Comparison of ENCODE assay signal across 26 cellular contexts in genomic region chr2:219271021-219271420, GRCh38. TPM values are rescaled to one million over a fixed set of nuclear protein-coding genes. Genes with fewer than 3 reads are reported as not detected.
A peak's percentile ranks its signal among the peaks of the same experiment; 100 is the strongest.
DNase-seq lines count a peak whose midpoint lies in the region; ATAC-seq, FAIRE-seq and TF ChIP-seq lines count a peak whose summit lies in the region.
"Had no signal": no experiment of that assay in that cellular context is flagged by ENCODE, and none has a peak within 500 bp of the region (broad histone marks: within the 10 kb centered on the region; RNA-seq: fewer than 3 reads in every experiment).

No MANE protein-coding gene starts in this region.

- H3K36me3 Mint-ChIP-seq in Caco-2 (ENCODE audit: insufficient read depth, unreplicated experiment): peaks cover 4% of the 10 kb centered on the region
- no peaks in the 10 kb centered on the region for H3K36me3 Mint-ChIP-seq in chondrocyte (ENCODE audit: low read depth)
- H3K36me3 Mint-ChIP-seq in activated naive CD8-positive, alpha-beta T cell treated with anti-CD3 and anti-CD28 coated beads for 36 hours: no peaks in the 10 kb centered on the region
- H3K36me3 Mint-ChIP-seq: CD14-positive monocyte; CD4-positive, alpha-beta memory T cell; CD4-positive, CD25-positive, alpha-beta regulatory T cell; CD8-positive, alpha-beta memory T cell had no signal

- intact Hi-C loops in Caco-2 (cut with micrococcal nuclease; ENCODE audit: unreplicated experiment): no loop called here
- intact Hi-C loops in kidney (cut with DNase I): no loop called here
- intact Hi-C loops in sciatic nerve (cut with DNase I): no loop called here

- no TSS peak for BruUV-seq in Caco-2 (replicated peaks; lab: Mats Ljungman, UMichigan)

- H3K36me3 ChIP-seq in Caco-2 (ENCODE audit: control insufficient read depth, insufficient read depth, low read length) (no peaks in the 10 kb centered on the region), kidney (ENCODE audit: control insufficient read depth in 1 of 2, insufficient read depth in 2 of 2, low read length in 2 of 2) (no peaks in the 10 kb centered on the region)
- H3K36me3 ChIP-seq: BE2C, BLaER1 had no signal

- H3K9me3 ChIP-seq in Caco-2 (no peaks in the 10 kb centered on the region), kidney (ENCODE audit: control insufficient read depth in 1 of 2, low read length in 2 of 2) (no peaks in the 10 kb centered on the region)
- H3K9me3 ChIP-seq: BE2C, BLaER1 had no signal

- H3K27ac Mint-ChIP-seq in Caco-2 (ENCODE audit: unreplicated experiment) (peak overlapping the region; percentile 30), chondrocyte (ENCODE audit: unreplicated experiment) (no peak overlapping the region)
- no peak overlapping the region for H3K27ac Mint-ChIP-seq in activated naive CD8-positive, alpha-beta T cell treated with anti-CD3 and anti-CD28 coated beads for 36 hours
- H3K27ac Mint-ChIP-seq: CD14-positive monocyte; CD4-positive, CD25-positive, alpha-beta regulatory T cell had no signal

- FAIRE-seq in kidney (lab: Jason Lieb, UNC): no peak
- FAIRE-seq: A204.1, D721Med, G401.6, GM12891, GM19239 had no signal

- TF ChIP-seq CTCF in Caco-2 (IDR thresholded peaks at IDR 0.05; ENCODE audit: insufficient read depth in 1 of 2, low read depth in 1 of 2, low read length in 1 of 2, severe bottlenecking in 1 of 2, unreplicated experiment in 1 of 2) (no peak), chondrocyte (IDR thresholded peaks at IDR 0.05) (no peak), kidney (IDR thresholded peaks at IDR 0.05; ENCODE audit: borderline replicate concordance, extremely low read depth, insufficient read depth) (no peak)

- H3K4me1 Mint-ChIP-seq in Caco-2 (ENCODE audit: low read depth, unreplicated experiment): peaks cover 5% of the 10 kb centered on the region
- peaks cover 26% of the 10 kb centered on the region for H3K4me1 Mint-ChIP-seq in chondrocyte (ENCODE audit: low read depth)
- H3K4me1 Mint-ChIP-seq in activated naive CD8-positive, alpha-beta T cell treated with anti-CD3 and anti-CD28 coated beads for 36 hours: peaks cover 2% of the 10 kb centered on the region
- H3K4me1 Mint-ChIP-seq: CD14-positive monocyte; CD4-positive, alpha-beta memory T cell; CD4-positive, CD25-positive, alpha-beta regulatory T cell; CD8-positive, alpha-beta memory T cell had no signal

- no peaks in the 10 kb centered on the region for H3K27me3 ChIP-seq in Caco-2 (replicated peaks; ENCODE audit: control insufficient read depth, insufficient read depth, low read length)
- H3K27me3 ChIP-seq: BE2C, BLaER1 had no signal

- peaks cover 21% of the 10 kb centered on the region for H3K4me1 ChIP-seq in Caco-2
- H3K4me1 ChIP-seq in kidney (ENCODE audit: control insufficient read depth in 1 of 2, insufficient read depth in 1 of 2, low read depth in 1 of 2, low read length in 2 of 2): peaks cover 2 to 11% of the 10 kb centered on the region in 2 donors

- H3K27me3 Mint-ChIP-seq in Caco-2 (ENCODE audit: insufficient read depth, unreplicated experiment) (no peaks in the 10 kb centered on the region), chondrocyte (ENCODE audit: low read depth) (no peaks in the 10 kb centered on the region)
- no peaks in the 10 kb centered on the region for H3K27me3 Mint-ChIP-seq in activated naive CD8-positive, alpha-beta T cell treated with anti-CD3 and anti-CD28 coated beads for 36 hours
- H3K27me3 Mint-ChIP-seq: CD8-positive, alpha-beta memory T cell had no signal

- in situ Hi-C loops in ACHN (cut with HindIII; ENCODE audit: low pct_ligation_motif_present, low pct_unique_long_range_greater_than_20kb, low sequenced_read_pairs): no loop called here

- no peak overlapping the region for H3K27ac ChIP-seq in kidney (ENCODE audit: low read depth in 2 of 2, low read length in 2 of 2)
- H3K27ac ChIP-seq: BLaER1 had no signal

- POLR2A ChIA-PET in Caco-2 (lab: Charles Lee): no interaction called here

- DNase-seq in Caco-2: no peak
- peak; percentile 24 for DNase-seq in chondrocyte (ENCODE audit: low spot score)
- DNase-seq in kidney: peak; percentile 27
- DNase-seq in sciatic nerve (ENCODE audit: low spot score): no peak
- no peak for DNase-seq in activated naive CD8-positive, alpha-beta T cell treated with anti-CD3 and anti-CD28 coated beads for 36 hours
- no peak for DNase-seq in HK-2 (ENCODE audit: unreplicated experiment)
- no peak for DNase-seq in ACHN
- DNase-seq: 8988T; BE2C; C1 segment of cervical spinal cord; Calu3; CD4-positive, CD25-positive, alpha-beta regulatory T cell; CD8-positive, alpha-beta memory T cell; COR-L47; DMS79 treated with DMSO at 0.1 percent for 48 hours; GF-D8 had no signal

- no peak overlapping the region for H3K9ac ChIP-seq in kidney (ENCODE audit: low read length in 2 of 2)
- H3K9ac ChIP-seq: BLaER1 had no signal

- H3K9me3 Mint-ChIP-seq in Caco-2 (ENCODE audit: unreplicated experiment) (no peaks in the 10 kb centered on the region), chondrocyte (ENCODE audit: low read depth) (no peaks in the 10 kb centered on the region)
- no peaks in the 10 kb centered on the region for H3K9me3 Mint-ChIP-seq in activated naive CD8-positive, alpha-beta T cell treated with anti-CD3 and anti-CD28 coated beads for 36 hours
- H3K9me3 Mint-ChIP-seq: CD14-positive monocyte; CD4-positive, alpha-beta memory T cell; CD4-positive, CD25-positive, alpha-beta regulatory T cell; CD8-positive, alpha-beta memory T cell had no signal

- ATAC-seq in sciatic nerve: peak; percentile 20
- no peak for ATAC-seq in HG02571 (IDR thresholded peaks at IDR 0.05; ENCODE audit: unreplicated experiment)

- H3K4me3 Mint-ChIP-seq in Caco-2 (ENCODE audit: unreplicated experiment) (no peak overlapping the region), chondrocyte (ENCODE audit: unreplicated experiment) (no peak overlapping the region)
- no peak overlapping the region for H3K4me3 Mint-ChIP-seq in activated naive CD8-positive, alpha-beta T cell treated with anti-CD3 and anti-CD28 coated beads for 36 hours
- H3K4me3 Mint-ChIP-seq: CD14-positive monocyte; CD4-positive, CD25-positive, alpha-beta regulatory T cell; CD8-positive, alpha-beta memory T cell had no signal

- CTCF ChIA-PET in Caco-2 (lab: Charles Lee): interaction anchor here (0.6 kb wide), 1 partner anchor 280 kb away, joined by 7 read pairs; no protein-coding TSS in a partner anchor

- H3K4me3 ChIP-seq in Caco-2 (ENCODE audit: low read depth, low read length): no peak overlapping the region
- H3K4me3 ChIP-seq in kidney (ENCODE audit: low read length in 2 of 2): no peak overlapping the region
- H3K4me3 ChIP-seq: BLaER1 had no signal

RNA-seq across cellular contexts. Expression of gene DNAJB2, which starts 8.1 kb away (rescaled TPM):
- total RNA-seq in Caco-2 (2022) (60.6 and 61.2 TPM in 2 replicates), chondrocyte (50.7 to 55.6 TPM (median 55.0 TPM) in 3 replicates), kidney (94.3 TPM), sciatic nerve (120 TPM)
- polyA plus RNA-seq in kidney (ENCODE audit: insufficient read depth, low read depth, low replicate concordance): 128 TPM
- total RNA-seq in activated naive CD8-positive, alpha-beta T cell treated with anti-CD3 and anti-CD28 coated beads for 36 hours: 10 to 100 TPM; 43.8 to 47.5 TPM

RNA-seq across cellular contexts. Expression of gene TUBA4A, which starts 17.3 kb away (rescaled TPM):
- 14.9 and 15.6 TPM in 2 replicates for total RNA-seq in Caco-2 (2022)
- 9.4 to 19.7 TPM (median 11.5 TPM) in 3 replicates for total RNA-seq in chondrocyte
- total RNA-seq in kidney: 49.4 TPM
- polyA plus RNA-seq in kidney (ENCODE audit: insufficient read depth, low read depth, low replicate concordance): 156 TPM
- total RNA-seq in sciatic nerve: 12.5 TPM
- total RNA-seq in activated naive CD8-positive, alpha-beta T cell treated with anti-CD3 and anti-CD28 coated beads for 36 hours: 100 to 1,000 TPM; 208 to 212 TPM

RNA-seq across cellular contexts. Expression of gene TUBA4B, which starts 18.0 kb away (rescaled TPM):
- total RNA-seq in Caco-2 (2022) (not detected in 2 replicates), chondrocyte (not detected in 3 replicates), kidney (0.98 TPM), sciatic nerve (not detected)
- polyA plus RNA-seq in kidney (ENCODE audit: insufficient read depth, low read depth, low replicate concordance): 15.4 TPM
- not detected for total RNA-seq in activated naive CD8-positive, alpha-beta T cell treated with anti-CD3 and anti-CD28 coated beads for 36 hours
- total RNA-seq: Calu3; CD4-positive, alpha-beta memory T cell; CD4-positive, CD25-positive, alpha-beta regulatory T cell; CD8-positive, alpha-beta memory T cell had no signal
- polyA plus RNA-seq: AG04450; CD14-positive monocyte; CD4-positive, alpha-beta memory T cell; CD4-positive, CD25-positive, alpha-beta regulatory T cell; CD8-positive, alpha-beta memory T cell had no signal

RNA-seq across cellular contexts. Expression of gene STK16, which starts 25.7 kb away (rescaled TPM):
- 26.1 and 26.6 TPM in 2 replicates for total RNA-seq in Caco-2 (2022)
- 24.4 to 32.0 TPM (median 25.9 TPM) in 3 replicates for total RNA-seq in chondrocyte
- 29.9 TPM for total RNA-seq in kidney
- 53.8 TPM for polyA plus RNA-seq in kidney (ENCODE audit: insufficient read depth, low read depth, low replicate concordance)
- total RNA-seq in sciatic nerve: 16.5 TPM
- 10 to 100 TPM; 27.8 to 30.7 TPM for total RNA-seq in activated naive CD8-positive, alpha-beta T cell treated with anti-CD3 and anti-CD28 coated beads for 36 hours

RNA-seq across cellular contexts. Expression of gene GLB1L, which starts 25.8 kb away (rescaled TPM):
- total RNA-seq in Caco-2 (2022) (3.3 and 4.3 TPM in 2 replicates), chondrocyte (2.9 to 7.3 TPM (median 3.0 TPM) in 3 replicates), kidney (20.6 TPM), sciatic nerve (4.2 TPM)
- polyA plus RNA-seq in kidney (ENCODE audit: insufficient read depth, low read depth, low replicate concordance): 19.7 TPM
- 1 to 10 TPM; 1.6 to 3.0 TPM for total RNA-seq in activated naive CD8-positive, alpha-beta T cell treated with anti-CD3 and anti-CD28 coated beads for 36 hours

Comparison
In these comparisons a context has a peak if more than half of its experiments do, and no peak if none do; other contexts are left out.
1. DNase-seq: peak in chondrocyte (single experiment) and kidney (single experiment); none in Caco-2 (0 of 2), sciatic nerve (single experiment), activated naive CD8-positive, alpha-beta T cell treated with anti-CD3 and anti-CD28 coated beads for 36 hours (single experiment), HK-2 (single experiment) and ACHN (single experiment).